7 cellular contexts compared by ENCODE assay signal in the genomic region with DNA sequence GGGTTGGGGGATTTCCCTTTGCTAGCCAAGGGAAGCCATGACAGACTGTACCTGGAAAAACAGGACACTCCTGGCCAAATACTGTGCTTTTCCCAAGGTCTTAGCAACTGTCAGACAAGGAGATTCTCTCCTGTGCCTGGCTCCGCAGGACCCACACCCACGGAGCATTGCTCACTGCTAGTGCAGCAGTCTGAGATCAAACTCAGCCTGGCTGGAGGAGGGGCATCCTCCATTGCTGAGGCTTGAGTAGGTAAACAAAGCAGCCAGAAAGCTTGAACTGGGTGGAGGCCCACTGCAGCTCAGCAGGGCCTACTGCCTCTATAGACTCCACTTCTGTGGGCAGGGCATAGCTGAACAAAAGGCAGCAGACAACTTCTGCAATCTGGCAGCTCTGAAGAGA. TPM values are rescaled to one million over a fixed set of nuclear protein-coding genes. Genes with fewer than 3 reads are reported as not detected.
A peak's percentile ranks its signal among the peaks of the same experiment; 100 is the strongest.
DNase-seq lines count a peak whose midpoint lies in the region; ATAC-seq, FAIRE-seq and TF ChIP-seq lines count a peak whose summit lies in the region.
"Not testable (repeated sequence)": the region's sequence is repeated elsewhere in the genome, so short reads cannot be mapped to it uniquely, and the experiment has no call there.

No MANE protein-coding gene starts in this region.

- H3K18ac ChIP-seq in IMR-90 (ENCODE audit: low read depth, low read length) (peak overlapping the region; percentile 6; the same call in 1 of the 2 replicates), mesenchymal stem cell (ENCODE audit: low read depth in 1 of 2, low read length in 2 of 2) (peak overlapping the region in 1 of 2 experiments; percentile 21)
- H3K18ac ChIP-seq in H1 (ENCODE audit: extremely low read depth, low read length), result not testable (repeated sequence)

- not testable (repeated sequence) for H3K79me1 ChIP-seq in IMR-90 (ENCODE audit: low read depth in 1 of 2, low read length in 2 of 2); H1 (ENCODE audit: low read depth, low read length); mesenchymal stem cell (replicated peaks; ENCODE audit: low read length, poor library complexity, severe bottlenecking)

- H3K23me2 ChIP-seq in H1 (ENCODE audit: low read depth, low read length), result not testable (repeated sequence)

- not testable (repeated sequence) for H3K27ac Mint-ChIP-seq in GM23338, WTC11

- not testable (repeated sequence) for H2AK9ac ChIP-seq in IMR-90 (replicated peaks; ENCODE audit: low read depth, low read length, poor library complexity)

- POLR2A ChIA-PET in IMR-90 (lab: Charles Lee; ENCODE audit: unreplicated experiment); WTC11 (lab: Charles Lee): not testable (repeated sequence)
- POLR2A ChIA-PET in H1 (lab: Charles Lee; ENCODE audit: partially characterized antibody), result interaction anchor here (0.9 to 2.7 kb wide), 2 partner anchors 11 to 14 kb away, joined by 3 to 11 read pairs; a partner anchor contains a TSS

- peaks cover 20% of the 10 kb centered on the region for H3K36me3 Mint-ChIP-seq in GM23338 (ENCODE audit: low read depth)
- H3K36me3 Mint-ChIP-seq in WTC11, result peaks cover 14% of the 10 kb centered on the region

- H2BK15ac ChIP-seq in IMR-90 (ENCODE audit: low read depth, low read length); H1 (ENCODE audit: low read length); mesenchymal stem cell (ENCODE audit: low read depth, poor library complexity, severe bottlenecking): not testable (repeated sequence)

- H2BK120ac ChIP-seq in IMR-90 (ENCODE audit: low read depth, low read length); H1 (replicated peaks; ENCODE audit: low read depth, low read length); mesenchymal stem cell (ENCODE audit: low read depth, low read length): not testable (repeated sequence)

- H3K4me1 Mint-ChIP-seq in GM23338 (peaks cover 11% of the 10 kb centered on the region; the same call in 2 of the 3 replicates), WTC11 (peaks cover 13% of the 10 kb centered on the region)

- 0 out of 2 replicates have a peak overlapping the region, but pooled peaks have one; percentile 39 for H4K5ac ChIP-seq in IMR-90 (ENCODE audit: low read depth, low read length)
- H4K5ac ChIP-seq in H1 (ENCODE audit: insufficient read length, low read depth, low read length), result not testable (repeated sequence)

- H3K56ac ChIP-seq in IMR-90 (ENCODE audit: extremely low read depth, insufficient read depth, low read length); H1 (replicated peaks; ENCODE audit: insufficient read length, low read depth, low read length): not testable (repeated sequence)

- H3K4ac ChIP-seq in IMR-90 (ENCODE audit: low read depth, low read length), result peak overlapping the region; percentile 59; the same call in 1 of the 2 replicates
- not testable (repeated sequence) for H3K4ac ChIP-seq in H1 (replicated peaks; ENCODE audit: insufficient read length, low read depth, low read length); mesenchymal stem cell (ENCODE audit: low read depth in 1 of 2, low read length in 2 of 2)

- dilution Hi-C loops in IMR-90 (cut with HindIII; ENCODE audit: low sequenced_read_pairs, unreplicated experiment), result not testable (repeated sequence)

- not testable (repeated sequence) for TF ChIP-seq POLR2A in IMR-90 (IDR thresholded peaks at IDR 0.05; ENCODE audit: low read depth, low read length); H1 (IDR thresholded peaks at IDR 0.05; ENCODE audit: control extremely low read depth in 1 of 2, low read depth in 2 of 2, low read length in 2 of 2)

- H3K23ac ChIP-seq in IMR-90 (ENCODE audit: low read depth, low read length); H1 (ENCODE audit: insufficient read length); mesenchymal stem cell (ENCODE audit: low read length in 2 of 2): not testable (repeated sequence)

- not testable (repeated sequence) for H3K4me3 ChIP-seq in GM23338; IMR-90 (ENCODE audit: insufficient read depth, low read depth, low read length); H1 (ENCODE audit: extremely low read depth in 1 of 4, insufficient read depth in 2 of 4, low read depth in 3 of 4, low read length in 4 of 4); mesenchymal stem cell (ENCODE audit: insufficient read depth in 1 of 2, low read depth in 1 of 2, low read length in 2 of 2); smooth muscle cell

- not testable (repeated sequence) for H3K36me3 ChIP-seq in GM23338 (ENCODE audit: insufficient read depth); IMR-90 (ENCODE audit: control insufficient read depth, insufficient read depth, low read length); H1 (ENCODE audit: control insufficient read depth in 2 of 4, insufficient read depth in 4 of 4, low read length in 3 of 4); mesenchymal stem cell (ENCODE audit: control insufficient read depth in 1 of 2, insufficient read depth in 2 of 2, low read depth in 1 of 2, low read length in 2 of 2); smooth muscle cell (ENCODE audit: low read depth)

- H2AFZ ChIP-seq in GM23338; H1 (ENCODE audit: low read length); mesenchymal stem cell (ENCODE audit: low read depth, low read length): not testable (repeated sequence)
- peak overlapping the region; percentile 58 for H2AFZ ChIP-seq in IMR-90 (replicated peaks; ENCODE audit: low read length, poor library complexity)
- H2AFZ ChIP-seq in smooth muscle cell (ENCODE audit: low read depth), result peak overlapping the region; percentile 58

- not testable (repeated sequence) for H3K9me3 ChIP-seq in IMR-90 (ENCODE audit: control insufficient read depth, insufficient read depth, low read length); mesenchymal stem cell (ENCODE audit: control insufficient read depth, low read length); smooth muscle cell (replicated peaks; ENCODE audit: low read depth)
- peaks cover 12 to 13% of the 10 kb centered on the region in 2 experiments for H3K9me3 ChIP-seq in H1 (ENCODE audit: insufficient read depth in 2 of 2, low read depth in 1 of 2, low read length in 1 of 2)

- H3F3A ChIP-seq in GM23338 (replicated peaks; ENCODE audit: low read depth); smooth muscle cell (ENCODE audit: low read depth): not testable (repeated sequence)

- not testable (repeated sequence) for TF ChIP-seq RAD21 in IMR-90 (IDR thresholded peaks at IDR 0.05; ENCODE audit: low read length); H1 (IDR thresholded peaks at IDR 0.05 in 1 of 2, conservative IDR thresholded peaks at IDR 0.05 in 1 of 2; ENCODE audit: low read depth in 2 of 2, low read length in 2 of 2)

- H3K14ac ChIP-seq in IMR-90 (replicated peaks; ENCODE audit: low read depth, low read length), result peak overlapping the region; percentile 4; the same call in 1 of the 2 replicates
- H3K14ac ChIP-seq in H1 (ENCODE audit: insufficient read length); mesenchymal stem cell (ENCODE audit: low read length in 2 of 2): not testable (repeated sequence)

- H3K9me3 Mint-ChIP-seq in GM23338 (peaks cover 17% of the 10 kb centered on the region), WTC11 (peaks cover 32% of the 10 kb centered on the region)

- H3K4me1 ChIP-seq in GM23338 (ENCODE audit: insufficient read depth); IMR-90 (ENCODE audit: control insufficient read depth, insufficient read depth, low read length); H1 (replicated peaks in 1 of 4; ENCODE audit: control insufficient read depth in 3 of 4, insufficient read depth in 4 of 4, low read length in 3 of 4); mesenchymal stem cell (ENCODE audit: control insufficient read depth, insufficient read depth, low read depth, low read length); smooth muscle cell (ENCODE audit: low read depth): not testable (repeated sequence)

- H3K9me1 ChIP-seq in IMR-90 (ENCODE audit: insufficient read depth, low read length), result not testable (repeated sequence)

- not testable (repeated sequence) for BruUV-seq in IMR-90 (replicated peaks; lab: Mats Ljungman, UMichigan)

- WGBS in IMR-90 (ENCODE audit: extremely low coverage in 2 of 2, insufficient read length in 1 of 2), 2 experiments, result 56% methylated on average over 2 of the region's 2 CpGs; no CpG with 5 or more reads in 1 of the 2 experiments
- 94% methylated on average over 2 of the region's 2 CpGs; no CpG with 5 or more reads in 1 of the 2 experiments for WGBS in H1 (ENCODE audit: extremely low coverage in 1 of 2, insufficient coverage in 1 of 2, insufficient read length in 1 of 2, insufficient replicate concordance in 2 of 2, low coverage in 1 of 2, low lambda C conversion rate in 2 of 2, missing lambda C conversion rate in 1 of 2), 2 experiments
- WGBS in mesenchymal stem cell, result 91% methylated on average over 2 of the region's 2 CpGs
- 43% methylated on average over 2 of the region's 2 CpGs for WGBS in smooth muscle cell (ENCODE audit: low lambda C conversion rate)

- H3K27ac ChIP-seq in GM23338 (ENCODE audit: low read depth); IMR-90 (ENCODE audit: insufficient read depth, low read length); mesenchymal stem cell (ENCODE audit: low read length, poor library complexity, severe bottlenecking); smooth muscle cell (ENCODE audit: low read depth): not testable (repeated sequence)
- H3K27ac ChIP-seq in H1 (ENCODE audit: low read depth, low read length), result peak overlapping the region; percentile 43; the same call in 1 of the 2 replicates

- ATAC-seq in GM23338, result peak; percentile 45
- ATAC-seq in IMR-90 (ENCODE audit: low read depth), result peak; percentile 68
- ATAC-seq in WTC11, result peak; percentile 41; the same call in 1 of the 2 replicates

- FAIRE-seq in H1 (lab: Jason Lieb, UNC), result not testable (repeated sequence)

- H3K27me3 ChIP-seq in GM23338 (ENCODE audit: insufficient read depth); IMR-90 (ENCODE audit: control insufficient read depth, insufficient read depth, low read length); H1 (replicated peaks in 1 of 4; ENCODE audit: control insufficient read depth in 3 of 4, extremely low read depth in 1 of 4, insufficient read depth in 3 of 4, low read length in 3 of 4); mesenchymal stem cell (ENCODE audit: control insufficient read depth in 1 of 2, insufficient read depth in 1 of 2, low read length in 2 of 2); smooth muscle cell (ENCODE audit: low read depth): not testable (repeated sequence)

- not testable (repeated sequence) for H3K79me2 ChIP-seq in GM23338 (replicated peaks; ENCODE audit: insufficient read depth); H1 (ENCODE audit: control insufficient read depth in 1 of 2, insufficient read depth in 2 of 2, low read length in 2 of 2); smooth muscle cell (ENCODE audit: low read depth)

- H4K20me1 ChIP-seq in GM23338 (replicated peaks; ENCODE audit: insufficient read depth); IMR-90 (ENCODE audit: insufficient read depth, low read length); H1 (replicated peaks in 1 of 2; ENCODE audit: control insufficient read depth in 1 of 2, insufficient read depth in 2 of 2, low read length in 2 of 2); smooth muscle cell (ENCODE audit: low read depth): not testable (repeated sequence)

- TF ChIP-seq EP300 in H1 (IDR thresholded peaks at IDR 0.05; ENCODE audit: borderline replicate concordance in 1 of 2, low read depth in 2 of 2, low read length in 2 of 2), result not testable (repeated sequence)

- not testable (repeated sequence) for H3K4me2 ChIP-seq in GM23338; IMR-90 (ENCODE audit: low read depth, low read length); H1 (ENCODE audit: insufficient read depth in 1 of 2, low read depth in 2 of 2, low read length in 2 of 2); mesenchymal stem cell (ENCODE audit: low read length, poor library complexity, severe bottlenecking); smooth muscle cell

- in situ Hi-C loops in IMR-90 (cut with MboI; ENCODE audit: low sequenced_read_pairs), result not testable (repeated sequence)

- intact Hi-C loops in IMR-90 (cut with micrococcal nuclease), result not testable (repeated sequence)

- CTCF ChIA-PET in IMR-90 (lab: Yijun Ruan, JAX); WTC11 (lab: Charles Lee): not testable (repeated sequence)
- CTCF ChIA-PET in H1 (lab: Charles Lee; ENCODE audit: partially characterized antibody), result interaction anchor here (1.0 kb wide), 1 partner anchor 9 kb away, joined by 3 read pairs; no protein-coding TSS in a partner anchor

- H2BK20ac ChIP-seq in IMR-90 (ENCODE audit: low read depth, low read length); H1 (ENCODE audit: low read length): not testable (repeated sequence)

- peak overlapping the region; percentile 42 for H2BK5ac ChIP-seq in IMR-90 (ENCODE audit: low read depth, low read length, poor library complexity, severe bottlenecking)
- H2BK5ac ChIP-seq in H1 (ENCODE audit: low read depth, low read length); mesenchymal stem cell (ENCODE audit: low read depth, low read length, poor library complexity, severe bottlenecking): not testable (repeated sequence)

- TF ChIP-seq CTCF in GM23338 (conservative IDR thresholded peaks at IDR 0.05; ENCODE audit: low read depth in 2 of 2); IMR-90 (conservative IDR thresholded peaks at IDR 0.05; ENCODE audit: low read depth, low read length); WTC11 (IDR thresholded peaks at IDR 0.05); H1 (IDR thresholded peaks at IDR 0.05; ENCODE audit: control extremely low read depth in 1 of 3, insufficient read depth in 1 of 3, low read depth in 1 of 3, low read length in 3 of 3); smooth muscle cell (IDR thresholded peaks at IDR 0.05; ENCODE audit: borderline replicate concordance, insufficient read depth, poor library complexity, severe bottlenecking): not testable (repeated sequence)

- 0 out of 2 replicates have a peak overlapping the region, but pooled peaks have one; percentile 42 for H2BK12ac ChIP-seq in H1 (ENCODE audit: low read depth, low read length)
- not testable (repeated sequence) for H2BK12ac ChIP-seq in mesenchymal stem cell (ENCODE audit: low read length in 2 of 2)

- not testable (repeated sequence) for H3K9ac ChIP-seq in IMR-90 (ENCODE audit: low read depth, low read length); H1 (replicated peaks in 1 of 4; ENCODE audit: extremely low read depth in 1 of 4, low read depth in 3 of 4, low read length in 3 of 4); mesenchymal stem cell (ENCODE audit: low read length); smooth muscle cell (ENCODE audit: low read depth)

- H4K8ac ChIP-seq in IMR-90 (ENCODE audit: low read depth in 2 of 2, low read length in 2 of 2), result peak overlapping the region in 1 of 2 experiments; percentile 75; a peak in 2 of 4 replicates
- not testable (repeated sequence) for H4K8ac ChIP-seq in H1 (ENCODE audit: extremely low read depth, insufficient read depth, low read length)
- H4K8ac ChIP-seq in mesenchymal stem cell (ENCODE audit: low read length), result peak overlapping the region; percentile 4

- not testable (repeated sequence) for H3K4me3 Mint-ChIP-seq in GM23338, WTC11

- not testable (repeated sequence) for H3K27me3 Mint-ChIP-seq in GM23338 (ENCODE audit: insufficient read depth, low read depth, poor library complexity)
- peaks cover 15% of the 10 kb centered on the region for H3K27me3 Mint-ChIP-seq in WTC11 (ENCODE audit: low read depth)

- H3K9me2 ChIP-seq in GM23338 (ENCODE audit: insufficient read depth), result peaks cover 12% of the 10 kb centered on the region; the same call in 1 of the 2 replicates

- H4K91ac ChIP-seq in IMR-90 (ENCODE audit: insufficient read depth, low read depth, low read length); H1 (replicated peaks; ENCODE audit: insufficient read length, low read length); mesenchymal stem cell (ENCODE audit: low read length): not testable (repeated sequence)

- not testable (repeated sequence) for H2AK5ac ChIP-seq in IMR-90 (ENCODE audit: low read depth, low read length); H1 (ENCODE audit: low read depth, low read length); mesenchymal stem cell (ENCODE audit: low read length, severe bottlenecking)

- not testable (repeated sequence) for DNase-seq in GM23338 (ENCODE audit: low spot score); WTC11 (ENCODE audit: low spot score); H1 (ENCODE audit: low read depth in 1 of 2, low spot score in 2 of 2); mesenchymal stem cell; smooth muscle cell (lab: John Stamatoyannopoulos, UW; ENCODE audit: unreplicated experiment)
- DNase-seq in IMR-90, result peak; percentile 62
- DNase-seq in amniotic epithelial cell (ENCODE audit: low read depth), result peak; percentile 65

RNA-seq across cellular contexts. Expression of a gene that starts 10.9 kb away (rescaled TPM):
- 77.4 and 80.9 TPM in 2 replicates for total RNA-seq in GM23338 (2014; rRNA removed; shearing (Covaris generic))
- 47.9 and 57.2 TPM in 2 replicates for polyA plus RNA-seq in GM23338 (2016; fragmentation: Nextera tagmentation; extraction: Ambion mirVana)
- 52.2 and 56.9 TPM in 2 replicates for total RNA-seq in IMR-90 (2012; rRNA removed)
- 17.6 and 21.7 TPM in 2 replicates for polyA plus RNA-seq in IMR-90 (2012; rRNA removed)
- polyA plus RNA-seq in IMR-90 (2012; cell fraction: cytosol; rRNA removed), result 4.6 and 4.9 TPM in 2 replicates
- polyA plus RNA-seq in IMR-90 (2012; cell fraction: nucleus; rRNA removed; ENCODE audit: low replicate concordance), result 8.3 and 53.6 TPM in 2 replicates
- 59.0 to 68.3 TPM (median 64.8 TPM) in 3 replicates for total RNA-seq in WTC11 (2021)
- total RNA-seq in H1 (2021; fragmentation: NEBNext Ultra II Directional; extraction: Animal tissue kit (Norgen Biotek cat#: 25700)), result 69.3 and 77.1 TPM in 2 replicates
- 15.3 and 26.9 TPM in 2 replicates for polyA plus RNA-seq in H1 (2011; rRNA removed)
- polyA plus RNA-seq in H1 (2011; cell fraction: cytosol; rRNA removed), result 37.8 TPM
- 73.4 TPM for polyA plus RNA-seq in H1 (2011; cell fraction: nucleus; rRNA removed)
- polyA plus RNA-seq in H1 (2012, experiment 1 of 2), result 32.7 to 132 TPM (median 37.1 TPM) in 4 replicates
- 4.9 TPM for polyA plus RNA-seq in H1 (2012, experiment 2 of 2)
- polyA plus RNA-seq in H1 (2013, experiment 1 of 2), result 67.8 TPM
- 63.8 TPM for polyA plus RNA-seq in H1 (2013, experiment 2 of 2)
- 102 and 141 TPM in 2 replicates for polyA minus RNA-seq in H1 (2011; rRNA and poly(A)+ RNA removed)
- polyA minus RNA-seq in H1 (2011; cell fraction: cytosol; rRNA and poly(A)+ RNA removed), result 25.9 TPM
- 167 TPM for polyA minus RNA-seq in H1 (2011; cell fraction: nucleus; rRNA and poly(A)+ RNA removed)
- 27.2 TPM for polyA plus RNA-seq in mesenchymal stem cell (2013, experiment 1 of 2)
- polyA plus RNA-seq in mesenchymal stem cell (2013, experiment 2 of 2), result 27.3 TPM
- total RNA-seq in smooth muscle cell, result 63.0 and 67.4 TPM in 2 replicates
- 22.7 and 28.4 TPM in 2 replicates for polyA plus RNA-seq in smooth muscle cell
